In genomic region chr1:69409731-69410456, GRCh38 we compare ENCODE assay signal across 15 cellular contexts.
DNase-seq lines count a peak whose midpoint lies in the region; ATAC-seq and TF ChIP-seq lines count a peak whose summit lies in the region.
"Had no signal": no experiment of that assay in that cellular context is flagged by ENCODE, and none has a peak within 500 bp of the region (broad histone marks: within the 10 kb centered on the region; RNA-seq: fewer than 3 reads in every experiment).

No MANE protein-coding gene starts in this region.

- H3K4me1 ChIP-seq in RWPE2 (ENCODE audit: insufficient read depth, poor library complexity, severe bottlenecking) (no peaks in the 10 kb centered on the region), lower lobe of right lung (no peaks in the 10 kb centered on the region), upper lobe of left lung (no peaks in the 10 kb centered on the region), foreskin keratinocyte (no peaks in the 10 kb centered on the region)

- no peak for TF ChIP-seq POLR2A in upper lobe of left lung (IDR thresholded peaks at IDR 0.05)

- no peak overlapping the region for H3K27ac ChIP-seq in RWPE2 (ENCODE audit: poor library complexity, severe bottlenecking)
- H3K27ac ChIP-seq in lower lobe of right lung, result no peak overlapping the region
- no peak overlapping the region for H3K27ac ChIP-seq in upper lobe of left lung
- H3K27ac ChIP-seq in foreskin keratinocyte, result no peak overlapping the region
- H3K27ac ChIP-seq: 22Rv1 had no signal

- intact Hi-C loops in lower lobe of right lung (cut with DNase I), result no loop called here

- H3K27me3 ChIP-seq in RWPE2 (ENCODE audit: insufficient read depth, poor library complexity, severe bottlenecking), result no peaks in the 10 kb centered on the region
- H3K27me3 ChIP-seq in lower lobe of right lung (ENCODE audit: low read depth), result no peaks in the 10 kb centered on the region
- no peaks in the 10 kb centered on the region for H3K27me3 ChIP-seq in upper lobe of left lung
- H3K27me3 ChIP-seq in foreskin keratinocyte, result no peaks in the 10 kb centered on the region

- no peaks in the 10 kb centered on the region for H3K9me3 ChIP-seq in RWPE2 (ENCODE audit: severe bottlenecking)
- no peaks in the 10 kb centered on the region for H3K9me3 ChIP-seq in lower lobe of right lung
- no peaks in the 10 kb centered on the region for H3K9me3 ChIP-seq in upper lobe of left lung
- H3K9me3 ChIP-seq: Caco-2 had no signal

- peak; percentile 3 for DNase-seq in NCI-H1092 (lab: John Stamatoyannopoulos, UW)
- no peak for DNase-seq in NCI-H1092 treated with DMSO at 0.1 percent for 48 hours (lab: John Stamatoyannopoulos, UW)
- DNase-seq in RWPE2 (ENCODE audit: low spot score), result peak; percentile 22
- DNase-seq in lower lobe of right lung, result no peak
- peak in 1 of 2 donors; percentile 13 for DNase-seq in upper lobe of left lung
- no peak for DNase-seq in UCSD-AML1 (lab: John Stamatoyannopoulos, UW; ENCODE audit: unreplicated experiment)
- no peak for DNase-seq in NCI-H187 (lab: John Stamatoyannopoulos, UW)
- no peak for DNase-seq in foreskin keratinocyte
- DNase-seq: Caco-2; CD8-positive, alpha-beta T cell; DND-41; GDM1; HCEC 1CT; HFFc6 had no signal

- no peak overlapping the region for H3K4me3 ChIP-seq in RWPE2 (ENCODE audit: severe bottlenecking)
- no peak overlapping the region for H3K4me3 ChIP-seq in lower lobe of right lung
- no peak overlapping the region for H3K4me3 ChIP-seq in upper lobe of left lung

- ATAC-seq in RWPE2 (ENCODE audit: low read depth) (no peak), lower lobe of right lung (peak; percentile 12 to 52), upper lobe of left lung (ENCODE audit: low FRiP score in 2 of 2) (peak; percentile 35 to 49), foreskin keratinocyte (no peak)
- ATAC-seq: CD8-positive, alpha-beta T cell had no signal

- no peak for TF ChIP-seq EP300 in upper lobe of left lung (IDR thresholded peaks at IDR 0.05)

- H3K36me3 ChIP-seq in RWPE2 (ENCODE audit: low read depth), result no peaks in the 10 kb centered on the region
- no peaks in the 10 kb centered on the region for H3K36me3 ChIP-seq in lower lobe of right lung
- no peaks in the 10 kb centered on the region for H3K36me3 ChIP-seq in upper lobe of left lung

- no peak for TF ChIP-seq CTCF in RWPE2 (IDR thresholded peaks at IDR 0.05; ENCODE audit: poor library complexity, severe bottlenecking)
- no peak for TF ChIP-seq CTCF in lower lobe of right lung (IDR thresholded peaks at IDR 0.05)
- no peak for TF ChIP-seq CTCF in upper lobe of left lung (IDR thresholded peaks at IDR 0.05)
- no peak for TF ChIP-seq CTCF in foreskin keratinocyte (conservative IDR thresholded peaks at IDR 0.05)

- WGBS in upper lobe of left lung, 2 donors, result 67 to 89% methylated on average over 1 to 3 of the region's 3 CpGs

Comparison
In these comparisons a context has a peak if more than half of its experiments do, and no peak if none do; other contexts are left out.
1. DNase-seq: peak in NCI-H1092 (single experiment) and RWPE2 (single experiment); none in NCI-H1092 treated with DMSO at 0.1 percent for 48 hours (single experiment), lower lobe of right lung (single experiment), UCSD-AML1 (single experiment), NCI-H187 (0 of 2) and foreskin keratinocyte (0 of 2).
2. ATAC-seq: peak in lower lobe of right lung (2 of 2) and upper lobe of left lung (2 of 2); none in RWPE2 (single experiment) and foreskin keratinocyte (single experiment).